8 cellular contexts compared by ENCODE assay signal in the genomic region with DNA sequence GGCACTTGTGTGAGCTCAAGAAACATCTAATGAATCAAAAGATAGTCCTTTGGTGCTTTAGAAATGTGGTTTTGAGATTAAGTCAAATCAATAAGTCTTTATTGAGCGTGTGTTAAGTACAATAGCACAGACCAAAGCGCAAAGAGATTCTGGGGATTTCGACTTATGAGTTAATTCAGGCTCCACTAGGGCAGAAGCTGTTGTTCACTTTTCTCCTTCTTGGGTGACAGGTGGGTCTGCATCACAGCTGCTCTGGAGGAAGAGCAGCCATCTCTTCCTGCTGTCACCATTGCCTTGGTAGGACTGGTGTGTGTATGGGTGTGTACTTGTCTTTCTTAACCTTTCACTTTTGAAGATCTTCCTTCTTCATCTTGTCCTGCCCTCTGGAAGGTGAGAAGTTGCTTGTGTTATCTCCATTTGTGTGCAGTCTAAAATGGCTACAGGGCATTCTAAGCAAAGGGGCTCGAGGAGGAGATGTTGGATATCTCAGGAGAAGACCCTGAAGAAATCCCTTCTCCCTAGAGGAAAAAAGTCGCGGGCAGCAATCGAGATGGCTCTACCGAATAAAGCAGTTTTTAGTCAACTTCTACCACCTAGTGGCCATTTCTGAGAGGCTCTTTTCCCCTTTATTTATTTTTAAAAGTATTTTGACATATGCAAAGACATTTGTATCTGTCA. TPM values are rescaled to one million over a fixed set of nuclear protein-coding genes. Genes with fewer than 3 reads are reported as not detected.
DNase-seq lines count a peak whose midpoint lies in the region; ATAC-seq and TF ChIP-seq lines count a peak whose summit lies in the region.

No MANE protein-coding gene starts in this region.

- DNase-seq in NCI-H510A treated with DMSO at 0.1 percent for 48 hours (lab: John Stamatoyannopoulos, UW) (peak; percentile 70), fibroblast of pulmonary artery (ENCODE audit: low read depth) (peak; percentile 70), neural crest cell (ENCODE audit: low read depth, low spot score) (peak; percentile 35), T-helper 9 cell (no peak)
- DNase-seq in activated CD8-positive, alpha-beta T cell treated with anti-CD3 and anti-CD28 coated beads for 36 hours, result peak; percentile 45

- CTCF ChIA-PET in activated CD8-positive, alpha-beta T cell treated with anti-CD3 and anti-CD28 coated beads for 36 hours (lab: Charles Lee), result interaction anchor here (0.7 to 5.3 kb wide), 19 partner anchors 9 to 568 kb away, joined by 3 to 23 read pairs (median 4); a partner anchor contains a TSS

- no peaks in the 10 kb centered on the region for H3K9me3 Mint-ChIP-seq in activated CD8-positive, alpha-beta T cell treated with anti-CD3 and anti-CD28 coated beads for 36 hours
- peaks cover 4% of the 10 kb centered on the region for H3K9me3 Mint-ChIP-seq in neural crest cell

- peak; percentile 69 for ATAC-seq in GM18511 (IDR thresholded peaks at IDR 0.05; ENCODE audit: unreplicated experiment)
- peak; percentile 69 for ATAC-seq in HG03460 (IDR thresholded peaks at IDR 0.05; ENCODE audit: unreplicated experiment)
- peak; percentile 84 for ATAC-seq in activated CD8-positive, alpha-beta T cell treated with anti-CD3 and anti-CD28 coated beads for 36 hours

- H3K4me3 ChIP-seq in BLaER1 (peak overlapping the region; percentile 61), fibroblast of pulmonary artery (replicated peaks; ENCODE audit: low read depth, low read length) (peak overlapping the region; percentile 61)

- no peaks in the 10 kb centered on the region for H3K27me3 Mint-ChIP-seq in activated CD8-positive, alpha-beta T cell treated with anti-CD3 and anti-CD28 coated beads for 36 hours
- H3K27me3 Mint-ChIP-seq in neural crest cell (ENCODE audit: low read depth), result peaks cover 5% of the 10 kb centered on the region

- H3K9me3 ChIP-seq in BLaER1, result peaks cover 16% of the 10 kb centered on the region

- peak overlapping the region; percentile 29; the same call in 1 of the 2 replicates for H3K27ac ChIP-seq in BLaER1

- H3K4me3 Mint-ChIP-seq in activated CD8-positive, alpha-beta T cell treated with anti-CD3 and anti-CD28 coated beads for 36 hours, result peak overlapping the region; percentile 87
- H3K4me3 Mint-ChIP-seq in neural crest cell, result peak overlapping the region; percentile 52

- peaks cover 22% of the 10 kb centered on the region for H3K4me1 ChIP-seq in BLaER1

- intact Hi-C loops in activated CD8-positive, alpha-beta T cell treated with anti-CD3 and anti-CD28 coated beads for 36 hours (cut with micrococcal nuclease), result loop anchor here (5.0 kb wide), 1 partner anchor 246 kb away; no protein-coding TSS in a partner anchor

- TF ChIP-seq CTCF in activated CD8-positive, alpha-beta T cell treated with anti-CD3 and anti-CD28 coated beads for 36 hours (IDR thresholded peaks at IDR 0.05), result peak; percentile 83
- TF ChIP-seq CTCF in fibroblast of pulmonary artery (IDR thresholded peaks at IDR 0.05; ENCODE audit: low read length, missing control alignments) (peak; percentile 75), neural crest cell (conservative IDR thresholded peaks at IDR 0.05) (peak; percentile 91)

- peaks cover 7% of the 10 kb centered on the region for H3K4me1 Mint-ChIP-seq in activated CD8-positive, alpha-beta T cell treated with anti-CD3 and anti-CD28 coated beads for 36 hours (ENCODE audit: low read depth)
- H3K4me1 Mint-ChIP-seq in neural crest cell, result peaks cover 11% of the 10 kb centered on the region

- H3K36me3 Mint-ChIP-seq in activated CD8-positive, alpha-beta T cell treated with anti-CD3 and anti-CD28 coated beads for 36 hours (ENCODE audit: low read depth), result no peaks in the 10 kb centered on the region
- no peaks in the 10 kb centered on the region for H3K36me3 Mint-ChIP-seq in neural crest cell (ENCODE audit: low read depth)

- peak overlapping the region; percentile 86 for H3K27ac Mint-ChIP-seq in activated CD8-positive, alpha-beta T cell treated with anti-CD3 and anti-CD28 coated beads for 36 hours
- H3K27ac Mint-ChIP-seq in neural crest cell (ENCODE audit: unreplicated experiment), result peak overlapping the region; percentile 40

- H3K9ac ChIP-seq in BLaER1, result peak overlapping the region; percentile 63

- H3K4me2 ChIP-seq in BLaER1, result peak overlapping the region; percentile 72

- no peaks in the 10 kb centered on the region for H3K36me3 ChIP-seq in BLaER1

- no peaks in the 10 kb centered on the region for H4K20me1 ChIP-seq in BLaER1

- POLR2A ChIA-PET in activated CD8-positive, alpha-beta T cell treated with anti-CD3 and anti-CD28 coated beads for 36 hours (lab: Charles Lee), result interaction anchor here (0.6 kb wide), 1 partner anchor 224 kb away, joined by 3 read pairs; no protein-coding TSS in a partner anchor

- H3K27me3 ChIP-seq in BLaER1, result no peaks in the 10 kb centered on the region

RNA-seq across cellular contexts. Expression of a gene that starts 22.9 kb away (rescaled TPM):
- total RNA-seq in activated CD8-positive, alpha-beta T cell treated with anti-CD3 and anti-CD28 coated beads for 36 hours, result 1 to 10 TPM; 3.5 to 5.0 TPM
- 11.6 and 13.7 TPM in 2 replicates for total RNA-seq in neural crest cell
